33 cellular contexts compared by ENCODE assay signal in genomic region chr20:13991311-13991710, GRCh38. TPM values are rescaled to one million over a fixed set of nuclear protein-coding genes. Genes with fewer than 3 reads are reported as not detected.
"Had no signal": no experiment of that assay in that cellular context is flagged by ENCODE, and none has a peak within 500 bp of the region (broad histone marks: within the 10 kb centered on the region; RNA-seq: fewer than 3 reads in every experiment).

No MANE protein-coding gene starts in this region.

- H3K4me1 Mint-ChIP-seq: nephron had no signal

- H3K27me3 ChIP-seq: dorsolateral prefrontal cortex, esophagus muscularis mucosa, foreskin keratinocyte, gastroesophageal sphincter, hepatocyte, pancreas, right lobe of liver, tibial nerve, upper lobe of right lung, vagina had no signal

- H3K27ac ChIP-seq: dorsolateral prefrontal cortex, esophagus muscularis mucosa, foreskin keratinocyte, gastroesophageal sphincter, heart left ventricle, hepatocyte, neutrophil, pancreas, right lobe of liver, thoracic aorta, tibial nerve, upper lobe of right lung, vagina had no signal

- H2AFZ ChIP-seq: hepatocyte had no signal

- H3K4me1 ChIP-seq: foreskin keratinocyte, pancreas, upper lobe of right lung, vagina had no signal

- H3K36me3 Mint-ChIP-seq: memory B cell had no signal

- H3K4me3 Mint-ChIP-seq: memory B cell; mesothelial cell of epicardium; naive B cell; stimulated activated naive B cell treated with anti-CD40 and anti-IgM and Interleukin-4, amounts not matched to agents 10 μg/mL and 1 μg/mL and 100 μg/mL, for 72 hours; stimulated activated naive CD8-positive, alpha-beta T cell treated with anti-CD3 and anti-CD28 coated beads, Interleukin-15, Interleukin-2, amounts not matched to agents 100 ng/mL and 50 ng/mL, for 24 hours had no signal

- H3K4me2 ChIP-seq: hepatocyte had no signal

- DNase-seq: dorsolateral prefrontal cortex; effector CD8-positive, alpha-beta T cell; foreskin keratinocyte; heart left ventricle; kidney; mucosa of descending colon; naive B cell; pancreas; retina; right lobe of liver; small intestine; stimulated activated CD4-positive, alpha-beta T cell treated with anti-CD3 and anti-CD28 coated beads, Interleukin-15, amount 100 ng/mL, for 24 hours; stimulated activated CD4-positive, alpha-beta T cell treated with anti-CD3 and anti-CD28 coated beads, Interleukin-2, amount 100 ng/mL, for 48 hours; stimulated activated naive B cell treated with anti-CD40 and anti-IgM and Interleukin-4, amounts not matched to agents 10 μg/mL and 1 μg/mL and 100 μg/mL, for 72 hours; upper lobe of right lung had no signal

- H3K36me3 ChIP-seq: esophagus muscularis mucosa, gastroesophageal sphincter, heart left ventricle, neutrophil, pancreas, right lobe of liver, thoracic aorta, tibial nerve, upper lobe of right lung, vagina had no signal

- H3K27ac Mint-ChIP-seq: memory B cell; mesothelial cell of epicardium; naive B cell; nephron; stimulated activated naive B cell treated with anti-CD40 and anti-IgM and Interleukin-4, amounts not matched to agents 10 μg/mL and 1 μg/mL and 100 μg/mL, for 72 hours; stimulated activated naive CD8-positive, alpha-beta T cell treated with anti-CD3 and anti-CD28 coated beads, Interleukin-15, Interleukin-2, amounts not matched to agents 100 ng/mL and 50 ng/mL, for 24 hours had no signal

- H3K4me3 ChIP-seq: dorsolateral prefrontal cortex, esophagus muscularis mucosa, gastroesophageal sphincter, heart left ventricle, hepatocyte, lung, mucosa of descending colon, pancreas, right lobe of liver, thoracic aorta, tibial nerve, upper lobe of right lung, vagina had no signal

- ATAC-seq: foreskin keratinocyte; gastroesophageal sphincter; heart left ventricle; left lobe of liver; mucosa of descending colon; pancreas; right lobe of liver; stimulated activated naive B cell treated with anti-CD40 and anti-IgM and Interleukin-4, amounts not matched to agents 10 μg/mL and 1 μg/mL and 100 μg/mL, for 72 hours; upper lobe of right lung had no signal

- H3K9me3 ChIP-seq: pancreas, thoracic aorta, vagina had no signal

RNA-seq across cellular contexts. Expression of gene SEL1L2, which starts 0.9 kb away (rescaled TPM):
- total RNA-seq: endothelial cell of umbilical vein, epithelial cell of proximal tubule, esophagus muscularis mucosa, fibroblast of lung, foreskin keratinocyte, gastroesophageal sphincter, hepatocyte, kidney, left lobe of liver, liver, lung, mesothelial cell of epicardium, mucosa of descending colon, pancreas, pulmonary artery endothelial cell, right lobe of liver, thoracic aorta, tibial nerve, upper lobe of right lung, vagina had no signal
- polyA plus RNA-seq: endothelial cell of umbilical vein, fibroblast of lung, foreskin keratinocyte, hepatocyte, liver, lung, small intestine had no signal
